8 cellular contexts compared by ENCODE assay signal in the genomic region with DNA sequence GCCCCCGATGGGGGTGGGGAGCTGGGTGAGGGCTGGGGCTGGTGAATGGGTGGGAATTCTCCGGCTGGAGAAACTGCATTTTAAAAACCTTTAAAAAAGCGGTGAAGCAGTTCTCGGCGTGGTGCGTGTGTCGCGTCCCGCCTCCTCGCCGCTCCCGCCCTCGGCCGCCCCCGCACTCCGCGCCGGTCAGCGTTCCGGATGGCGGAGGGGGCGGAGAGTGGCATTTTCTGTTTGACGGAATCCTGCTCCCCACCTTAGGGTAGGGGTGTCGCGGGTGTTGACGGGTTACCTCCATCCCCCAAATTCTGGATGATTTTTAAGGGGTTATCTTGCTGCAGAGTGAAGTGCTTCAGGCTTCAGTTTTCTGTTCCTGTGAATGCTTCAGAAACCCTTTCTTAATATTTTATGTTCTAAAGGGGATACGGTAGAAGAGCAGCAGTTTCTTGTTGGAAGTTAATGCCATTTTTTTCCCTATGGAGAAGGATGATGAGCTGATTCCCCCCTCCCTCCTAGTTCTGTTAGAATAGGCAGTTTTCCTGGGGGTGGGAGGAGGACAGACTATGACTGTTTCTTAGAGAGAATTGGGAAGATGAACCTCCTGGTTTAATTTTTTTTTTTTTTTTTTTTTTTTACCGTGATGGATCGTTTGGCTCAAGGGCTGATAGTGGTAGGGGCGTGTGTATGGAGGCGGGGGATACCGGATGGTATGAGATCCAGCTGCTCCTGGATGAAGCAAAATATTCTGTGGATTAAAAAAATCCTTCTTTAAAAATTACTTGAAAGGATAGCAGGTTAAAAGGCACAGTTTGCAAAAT. TPM values are rescaled to one million over a fixed set of nuclear protein-coding genes. Genes with fewer than 3 reads are reported as not detected.
DNase-seq lines count a peak whose midpoint lies in the region; ATAC-seq and TF ChIP-seq lines count a peak whose summit lies in the region.

No MANE protein-coding gene starts in this region.

- ATAC-seq in GM18519 (IDR thresholded peaks at IDR 0.05; ENCODE audit: low FRiP score, unreplicated experiment) (peak; percentile 38), HG02981 (IDR thresholded peaks at IDR 0.05; ENCODE audit: unreplicated experiment) (peak; percentile 47)
- peak; percentile 38 to 46 for ATAC-seq in activated T-cell treated with anti-CD3 and anti-CD28 coated beads, Interleukin-2, amount 50 U/mL, for 4 hours
- ATAC-seq in naive thymus-derived CD8-positive, alpha-beta T cell = peak; percentile 50 to 59

- H3K4me3 ChIP-seq in A673 (ENCODE audit: low read depth, low read length, poor library complexity, severe bottlenecking) = peak overlapping the region; percentile 92

- intact Hi-C loops in A673 (cut with micrococcal nuclease; ENCODE audit: unreplicated experiment) = loop anchor here (5.0 kb wide), 2 partner anchors 92 to 323 kb away; partner anchors contain the start of gene CYP20A1

- H3K4me1 ChIP-seq in A673 (ENCODE audit: insufficient read depth, low read length, poor library complexity, severe bottlenecking) = peaks cover 9% of the 10 kb centered on the region

- POLR2A ChIA-PET in A673 (lab: Charles Lee; ENCODE audit: low non-redundant PET) = no interaction called here
- POLR2A ChIA-PET in naive thymus-derived CD8-positive, alpha-beta T cell (lab: Charles Lee) = interaction anchor here (1.3 kb wide), 1 partner anchor 90 kb away, joined by 8 read pairs; the partner anchor contains the start of gene CYP20A1

- peak overlapping the region; percentile 86 for H3K4me3 Mint-ChIP-seq in activated T-cell treated with anti-CD3 and anti-CD28 coated beads, Interleukin-2, amount 50 U/mL, for 4 hours
- peak overlapping the region; percentile 80 to 95 (median 89) for H3K4me3 Mint-ChIP-seq in naive thymus-derived CD8-positive, alpha-beta T cell

- H3K36me3 Mint-ChIP-seq in activated T-cell treated with anti-CD3 and anti-CD28 coated beads, Interleukin-2, amount 50 U/mL, for 4 hours (ENCODE audit: insufficient read depth) = no peaks in the 10 kb centered on the region
- peaks cover 0 to 5% (median 0%) of the 10 kb centered on the region in 3 donors for H3K36me3 Mint-ChIP-seq in naive thymus-derived CD8-positive, alpha-beta T cell

- H3K9me3 Mint-ChIP-seq in activated T-cell treated with anti-CD3 and anti-CD28 coated beads, Interleukin-2, amount 50 U/mL, for 4 hours = no peaks in the 10 kb centered on the region
- no peaks in the 10 kb centered on the region for H3K9me3 Mint-ChIP-seq in naive thymus-derived CD8-positive, alpha-beta T cell

- TF ChIP-seq CTCF in A673 (conservative IDR thresholded peaks at IDR 0.05; ENCODE audit: low read depth, low read length) = no peak

- peaks cover 39% of the 10 kb centered on the region for H3K4me1 Mint-ChIP-seq in activated T-cell treated with anti-CD3 and anti-CD28 coated beads, Interleukin-2, amount 50 U/mL, for 4 hours (ENCODE audit: low read depth)
- H3K4me1 Mint-ChIP-seq in naive thymus-derived CD8-positive, alpha-beta T cell = peaks cover 12 to 41% (median 35%) of the 10 kb centered on the region in 4 donors

- DNase-seq in A673 (ENCODE audit: low spot score) (peak; percentile 65), NCI-H510A (lab: John Stamatoyannopoulos, UW) (peak; percentile 13), fibroblast of gingiva (ENCODE audit: low read depth) (peak; percentile 13), substantia nigra (lab: John Stamatoyannopoulos, UW) (peak in 31 of 49 donors; percentile 6 to 65 (median 38))
- DNase-seq in activated T-cell treated with anti-CD3 and anti-CD28 coated beads, Interleukin-2, amount 50 U/mL, for 4 hours = peak; percentile 16
- peak in 7 of 10 donors; percentile 13 to 48 (median 33) for DNase-seq in naive thymus-derived CD8-positive, alpha-beta T cell

- peak overlapping the region; percentile 49 to 92 (median 65) for H3K27ac Mint-ChIP-seq in naive thymus-derived CD8-positive, alpha-beta T cell

- no TSS peak for BruUV-seq in A673 (replicated peaks; lab: Mats Ljungman, UMichigan)

- no peaks in the 10 kb centered on the region for H3K27me3 Mint-ChIP-seq in activated T-cell treated with anti-CD3 and anti-CD28 coated beads, Interleukin-2, amount 50 U/mL, for 4 hours (ENCODE audit: low read depth)
- no peaks in the 10 kb centered on the region for H3K27me3 Mint-ChIP-seq in naive thymus-derived CD8-positive, alpha-beta T cell

- H3K27ac ChIP-seq in A673 (ENCODE audit: low read depth, low read length, poor library complexity, severe bottlenecking) (peak overlapping the region; percentile 90), substantia nigra (ENCODE audit: low read depth, low read length, poor library complexity, severe bottlenecking) (peak overlapping the region; percentile 85)

- CTCF ChIA-PET in A673 (lab: Charles Lee) = no interaction called here

- H3K36me3 ChIP-seq in A673 (ENCODE audit: insufficient read depth, low read length, poor library complexity, severe bottlenecking) = no peaks in the 10 kb centered on the region

- H3K9me3 ChIP-seq in A673 (ENCODE audit: low read depth, low read length, poor library complexity, severe bottlenecking) = no peaks in the 10 kb centered on the region

- no peaks in the 10 kb centered on the region for H3K27me3 ChIP-seq in A673 (replicated peaks; ENCODE audit: insufficient read depth, low read depth, low read length, poor library complexity)

RNA-seq across cellular contexts. Expression of gene ABI2, which starts 0.7 kb away (rescaled TPM):
- 134 and 146 TPM in 2 replicates for total RNA-seq in A673 (2021)
- 10 to 100 TPM; 12.9 to 16.3 (median 13.4) TPM for total RNA-seq in activated T-cell treated with anti-CD3 and anti-CD28 coated beads, Interleukin-2, amount 50 U/mL, for 4 hours
- total RNA-seq in naive thymus-derived CD8-positive, alpha-beta T cell = 10 to 100 TPM; 33.1 to 37.4 TPM
- 10 to 100 TPM; 27.0 to 30.8 (median 27.7) TPM for polyA plus RNA-seq in naive thymus-derived CD8-positive, alpha-beta T cell

Comparison
In these comparisons a context has a peak if more than half of its experiments do, and no peak if none do; other contexts are left out.
1. Peak in every context shown above with its lines: DNase-seq, ATAC-seq, H3K4me3 ChIP-seq and H3K27ac ChIP-seq.
2. DNase-seq: peak in every context shown above with its lines; median percentile 65 in A673; 38 in substantia nigra; 33 in naive thymus-derived CD8-positive, alpha-beta T cell; 16 in activated T-cell treated with anti-CD3 and anti-CD28 coated beads, Interleukin-2, amount 50 U/mL, for 4 hours; 13 in NCI-H510A; 13 in fibroblast of gingiva.